ENCODE assay signal across 8 cellular contexts in genomic region chr3:113626513-113627371, GRCh38.
DNase-seq lines count a peak whose midpoint lies in the region; ATAC-seq and TF ChIP-seq lines count a peak whose summit lies in the region.

No MANE protein-coding gene starts in this region.

- H3K27me3 ChIP-seq in MG63 (no peaks in the 10 kb centered on the region), upper lobe of left lung (no peaks in the 10 kb centered on the region)

- ATAC-seq in GM18861 (IDR thresholded peaks at IDR 0.05; ENCODE audit: unreplicated experiment) (peak; percentile 89), upper lobe of left lung (ENCODE audit: low FRiP score in 2 of 2) (peak; percentile 73 to 91), HG03025 (IDR thresholded peaks at IDR 0.05; ENCODE audit: low FRiP score, unreplicated experiment) (no peak)

- no peak overlapping the region for H3K4me3 ChIP-seq in MG63
- no peak overlapping the region for H3K4me3 ChIP-seq in upper lobe of left lung

- no peaks in the 10 kb centered on the region for H3K36me3 ChIP-seq in MG63
- H3K36me3 ChIP-seq in upper lobe of left lung = peaks cover 0 to 6% (median 0%) of the 10 kb centered on the region in 4 donors

- no peak for TF ChIP-seq POLR2A in upper lobe of left lung (IDR thresholded peaks at IDR 0.05)

- H3K27ac ChIP-seq in C4-2B (no peak overlapping the region), upper lobe of left lung (no peak overlapping the region)

- TF ChIP-seq EP300 in upper lobe of left lung (IDR thresholded peaks at IDR 0.05) = no peak

- DNase-seq in MG63 = peak; percentile 58
- peak; percentile 58 for DNase-seq in SKM-1 (lab: John Stamatoyannopoulos, UW; ENCODE audit: unreplicated experiment)
- DNase-seq in epidermal melanocyte (ENCODE audit: insufficient read length, low spot score) = peak; percentile 63
- DNase-seq in middle frontal gyrus (ENCODE audit: extremely low spot score, low spot score) = peak; percentile 29
- DNase-seq in upper lobe of left lung = peak in 1 of 2 donors; percentile 44

- 37 to 39% methylated on average over 10 of the region's 10 CpGs for WGBS in upper lobe of left lung, 2 donors

- TF ChIP-seq CTCF in C4-2B (conservative IDR thresholded peaks at IDR 0.05) (peak; percentile 96), upper lobe of left lung (IDR thresholded peaks at IDR 0.05) (peak; percentile 31 to 77 (median 64))

- H3K9me3 ChIP-seq in MG63 (no peaks in the 10 kb centered on the region), upper lobe of left lung (no peaks in the 10 kb centered on the region)

- peaks cover 0 to 3% (median 0%) of the 10 kb centered on the region in 4 donors for H3K4me1 ChIP-seq in upper lobe of left lung
